8 cellular contexts compared by ENCODE assay signal in the genomic region with DNA sequence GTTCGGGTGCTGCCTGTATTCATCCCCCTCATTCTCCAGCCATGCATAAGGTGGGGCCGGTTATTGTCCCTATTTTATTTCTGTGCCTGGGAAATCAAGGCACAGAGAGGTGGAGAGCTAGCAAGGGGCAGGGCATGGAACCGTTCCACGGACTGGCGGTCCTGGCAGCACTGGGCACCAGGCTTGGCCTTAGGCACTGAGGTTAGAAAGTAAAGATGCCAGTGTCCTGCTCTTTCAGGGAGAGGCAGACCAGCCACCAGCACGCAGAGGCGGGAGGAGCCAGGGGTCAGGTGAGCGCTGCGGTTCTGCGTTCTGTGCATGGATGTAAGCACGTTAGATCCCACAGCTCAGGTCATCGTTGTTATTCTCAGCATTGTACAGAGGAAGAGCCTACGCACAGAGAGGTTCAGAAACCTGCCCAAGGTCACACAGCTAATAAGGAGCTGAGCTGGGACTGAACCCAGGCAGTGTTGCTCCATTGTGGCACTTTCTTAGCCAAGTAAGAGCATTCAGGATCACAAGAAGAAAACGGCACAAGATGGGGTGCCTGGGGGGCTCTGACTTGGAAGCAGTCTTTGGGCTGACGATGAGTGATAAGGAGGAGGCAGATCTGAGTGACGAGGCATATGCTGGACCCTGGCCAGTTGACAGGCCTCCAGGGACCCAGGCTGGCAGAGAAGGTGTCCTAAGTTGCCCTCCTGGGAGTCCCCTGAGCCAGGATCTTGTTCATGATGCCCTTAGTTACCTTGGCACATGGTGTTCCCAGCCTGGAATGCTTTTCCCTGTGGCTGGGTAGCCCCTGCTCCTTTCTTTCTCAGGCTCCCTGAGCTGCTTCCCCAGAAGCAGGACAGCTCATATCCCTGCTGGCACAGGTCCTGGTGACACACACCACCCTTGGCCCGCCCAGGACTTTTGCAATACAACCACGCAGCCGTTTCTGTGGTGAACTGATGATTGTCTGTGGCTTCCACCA. TPM values are rescaled to one million over a fixed set of nuclear protein-coding genes. Genes with fewer than 3 reads are reported as not detected.
DNase-seq lines count a peak whose midpoint lies in the region; ATAC-seq lines count a peak whose summit lies in the region.

No MANE protein-coding gene starts in this region.

- H3K4me1 ChIP-seq in skeletal muscle tissue (ENCODE audit: control insufficient read depth in 3 of 3, insufficient read depth in 3 of 3, low read length in 3 of 3): peaks cover 18 to 35% (median 32%) of the 10 kb centered on the region in 3 donors

- peak overlapping the region in 2 of 3 donors; percentile 15 to 22 for H3K4me3 ChIP-seq in skeletal muscle tissue (ENCODE audit: low read length in 3 of 3)

- no peak overlapping the region for H3K27ac ChIP-seq in skeletal muscle tissue (ENCODE audit: low read depth, low read length)

- intact Hi-C loops in cardiac septum (cut with DNase I): no loop called here

- peak overlapping the region; percentile 41 to 62 (median 47) for H3K9ac ChIP-seq in skeletal muscle tissue (ENCODE audit: low read depth in 1 of 3, low read length in 3 of 3)

- no peaks in the 10 kb centered on the region for H3K9me3 ChIP-seq in skeletal muscle tissue (ENCODE audit: control insufficient read depth in 3 of 3, low read length in 3 of 3)

- H3K36me3 ChIP-seq in skeletal muscle tissue (ENCODE audit: control insufficient read depth in 3 of 3, insufficient read depth in 3 of 3, low read length in 3 of 3): peaks cover 3 to 10% (median 7%) of the 10 kb centered on the region in 3 donors

- ATAC-seq in GM19395 (IDR thresholded peaks at IDR 0.05; ENCODE audit: unreplicated experiment): no peak

- DNase-seq in HCEC 1CT (peak; percentile 95), T1000 (lab: John Stamatoyannopoulos, UW) (peak; percentile 76), cardiac septum (ENCODE audit: low spot score) (peak; percentile 83), SK-N-DZ (ENCODE audit: low spot score) (no peak), COLO829 (ENCODE audit: low spot score) (no peak)
- DNase-seq in stimulated activated CD4-positive, alpha-beta T cell treated with anti-CD3 and anti-CD28 coated beads, Interleukin-1b, Interleukin-23, amount 100 ng/mL, for 48 hours: no peak

- H3K27me3 ChIP-seq in skeletal muscle tissue (ENCODE audit: control insufficient read depth in 3 of 3, insufficient read depth in 3 of 3, low read length in 3 of 3): no peaks in the 10 kb centered on the region

RNA-seq across cellular contexts. Expression of a gene that starts 41.1 kb away (rescaled TPM):
- total RNA-seq in cardiac septum (16.6 TPM), skeletal muscle tissue (19.3 TPM)
- 8.8 and 13.4 TPM in 2 replicates for polyA plus RNA-seq in SK-N-DZ (2014; cell fraction: cytosol; rRNA removed)
- 54.1 and 79.0 TPM in 2 replicates for polyA plus RNA-seq in SK-N-DZ (2014; cell fraction: nucleus; rRNA removed)

Comparison
In these comparisons a context has a peak if more than half of its experiments do, and no peak if none do; other contexts are left out.
1. DNase-seq: peak in HCEC 1CT (single experiment), T1000 (single experiment) and cardiac septum (single experiment); none in SK-N-DZ (single experiment), stimulated activated CD4-positive, alpha-beta T cell treated with anti-CD3 and anti-CD28 coated beads, Interleukin-1b, Interleukin-23, amount 100 ng/mL, for 48 hours (single experiment) and COLO829 (single experiment).